ENCODE assay signal across 27 cellular contexts in the genomic region with DNA sequence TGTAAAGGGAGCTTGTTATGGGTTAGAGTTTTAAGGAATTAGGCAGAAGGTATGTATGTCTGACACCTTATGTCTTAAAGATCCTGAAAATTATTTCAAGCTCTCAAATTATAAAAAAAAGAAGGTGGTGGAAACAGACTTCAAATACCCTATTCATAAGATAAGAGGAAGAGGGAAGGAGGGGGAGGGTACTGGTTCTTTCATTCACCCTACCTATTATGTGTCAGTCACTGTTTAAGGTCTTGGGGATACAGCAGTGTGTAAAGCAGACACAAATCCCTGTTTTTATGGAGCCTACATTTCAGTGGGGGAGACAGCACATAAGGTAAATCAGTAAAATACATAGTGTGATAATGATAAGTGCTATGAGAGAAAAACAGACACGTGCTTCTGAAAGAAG.
DNase-seq lines count a peak whose midpoint lies in the region; ATAC-seq and TF ChIP-seq lines count a peak whose summit lies in the region.
"Had no signal": no experiment of that assay in that cellular context is flagged by ENCODE, and none has a peak within 500 bp of the region (broad histone marks: within the 10 kb centered on the region; RNA-seq: fewer than 3 reads in every experiment).

No MANE protein-coding gene starts in this region.

- no peaks in the 10 kb centered on the region for H3K79me2 ChIP-seq in H9 (ENCODE audit: insufficient read depth, low read length)
- no peaks in the 10 kb centered on the region for H3K79me2 ChIP-seq in OCI-LY3 (ENCODE audit: low read length)
- peaks cover 86% of the 10 kb centered on the region for H3K79me2 ChIP-seq in neural progenitor cell (ENCODE audit: low read depth)

- no peaks in the 10 kb centered on the region for H3K79me1 ChIP-seq in H9 (ENCODE audit: insufficient read depth, low read depth, low read length, poor library complexity, severe bottlenecking)

- no peak overlapping the region for H3K9ac ChIP-seq in H9 (ENCODE audit: extremely low read depth, insufficient read length, low read length)
- peak overlapping the region; percentile 7; the same call in 1 of the 2 replicates for H3K9ac ChIP-seq in OCI-LY3 (ENCODE audit: low read length)
- H3K9ac ChIP-seq in iPS-15b (ENCODE audit: low read depth, low read length): no peak overlapping the region
- H3K9ac ChIP-seq in neural progenitor cell: no peak overlapping the region

- H3K4me3 Mint-ChIP-seq in H9 (peak overlapping the region; percentile 11 to 40; a peak in 2 of 5 replicates), neural progenitor cell (peak overlapping the region; percentile 8)
- H3K4me3 Mint-ChIP-seq in natural killer cell treated with Interleukin-12 subunit alpha and Interleukin-12 subunit beta and Interleukin-15 and Interleukin-18, amount 100 ng/mL, for 72 hours: no peak overlapping the region
- H3K4me3 Mint-ChIP-seq: CD14-positive monocyte; CD8-positive, alpha-beta memory T cell had no signal

- intact Hi-C loops in left colon (cut with DNase I, micrococcal nuclease): no loop called here

- peak overlapping the region; percentile 32 to 98 (median 82); a peak in 6 of 7 replicates for H3K27ac Mint-ChIP-seq in H9
- H3K27ac Mint-ChIP-seq in neural progenitor cell: peak overlapping the region; percentile 36
- no peak overlapping the region for H3K27ac Mint-ChIP-seq in natural killer cell treated with Interleukin-12 subunit alpha and Interleukin-12 subunit beta and Interleukin-15 and Interleukin-18, amount 100 ng/mL, for 72 hours
- H3K27ac Mint-ChIP-seq: CD8-positive, alpha-beta memory T cell had no signal

- no peak overlapping the region for H2BK20ac ChIP-seq in H9 (ENCODE audit: low read depth, low read length, poor library complexity, severe bottlenecking)

- H3K18ac ChIP-seq in H9 (ENCODE audit: insufficient read length, low read depth, low read length): no peak overlapping the region

- DNase-seq in H9 (no peak), neural progenitor cell (ENCODE audit: low spot score) (peak; percentile 38), left colon (no peak), NCI-H2107 (lab: John Stamatoyannopoulos, UW) (no peak)
- no peak for DNase-seq in natural killer cell treated with Interleukin-12 subunit alpha and Interleukin-12 subunit beta and Interleukin-15 and Interleukin-18, amount 100 ng/mL, for 72 hours (ENCODE audit: low spot score)
- DNase-seq: BE2C; CD8-positive, alpha-beta memory T cell; DMS79 treated with DMSO at 0.1 percent for 48 hours; GF-D8; MV-4-11; NCI-H1105; NCI-H146; NCI-H1930; NCI-H446; NCI-H524 treated with DMSO at 0.1 percent for 48 hours; NCI-H774; Right ventricle myocardium superior; RPMI8226 had no signal

- H3K23ac ChIP-seq in H9 (ENCODE audit: insufficient read length, low read depth, low read length): no peak overlapping the region

- H3K9me3 Mint-ChIP-seq in H9 (no peaks in the 10 kb centered on the region), neural progenitor cell (no peaks in the 10 kb centered on the region)
- no peaks in the 10 kb centered on the region for H3K9me3 Mint-ChIP-seq in natural killer cell treated with Interleukin-12 subunit alpha and Interleukin-12 subunit beta and Interleukin-15 and Interleukin-18, amount 100 ng/mL, for 72 hours
- H3K9me3 Mint-ChIP-seq: CD8-positive, alpha-beta memory T cell had no signal

- H4K20me1 ChIP-seq in H9 (ENCODE audit: control insufficient read depth, insufficient read depth, insufficient read length) (no peaks in the 10 kb centered on the region), OCI-LY3 (ENCODE audit: insufficient read depth, low read length) (no peaks in the 10 kb centered on the region), neural progenitor cell (ENCODE audit: low read depth) (peaks cover 3% of the 10 kb centered on the region)

- TF ChIP-seq CTCF in H9 (conservative IDR thresholded peaks at IDR 0.05) (no peak), OCI-LY3 (IDR thresholded peaks at IDR 0.05; ENCODE audit: low read depth, low read length) (no peak), neural progenitor cell (IDR thresholded peaks at IDR 0.05) (no peak)

- H3K4ac ChIP-seq in H9 (ENCODE audit: low read depth, low read length): no peak overlapping the region

- WGBS in H9 (ENCODE audit: extremely low coverage, insufficient read length, low lambda C conversion rate): no CpG with 5 or more reads among the region's 1 CpG

- peaks cover 59% of the 10 kb centered on the region for H3F3A ChIP-seq in neural progenitor cell (ENCODE audit: low read depth)

- no peak overlapping the region for H2BK12ac ChIP-seq in H9 (ENCODE audit: insufficient read length, low read depth, low read length)

- H3K4me1 Mint-ChIP-seq in H9 (peaks cover 69% of the 10 kb centered on the region in 2 experiments), neural progenitor cell (peaks cover 35% of the 10 kb centered on the region)
- no peaks in the 10 kb centered on the region for H3K4me1 Mint-ChIP-seq in natural killer cell treated with Interleukin-12 subunit alpha and Interleukin-12 subunit beta and Interleukin-15 and Interleukin-18, amount 100 ng/mL, for 72 hours (ENCODE audit: low read depth in 2 of 2)
- H3K4me1 Mint-ChIP-seq: CD14-positive monocyte; CD8-positive, alpha-beta memory T cell had no signal

- no peak overlapping the region for H3K56ac ChIP-seq in H9 (ENCODE audit: insufficient read length, low read depth, low read length)

- no peak overlapping the region for H2BK120ac ChIP-seq in H9 (ENCODE audit: low read depth, low read length, poor library complexity, severe bottlenecking)

- no peak overlapping the region for H2AK5ac ChIP-seq in H9 (ENCODE audit: insufficient read length, low read length)

- H2AFZ ChIP-seq in H9 (ENCODE audit: low read length) (no peak overlapping the region), OCI-LY3 (ENCODE audit: low read depth, low read length) (no peak overlapping the region), neural progenitor cell (replicated peaks) (no peak overlapping the region)
- H2AFZ ChIP-seq: PC-9 had no signal

- H3K27me3 ChIP-seq in H9 (ENCODE audit: insufficient read depth, low read length) (no peaks in the 10 kb centered on the region), OCI-LY3 (ENCODE audit: low read depth, low read length) (peaks cover 7% of the 10 kb centered on the region; the same call in 1 of the 2 replicates), iPS-15b (ENCODE audit: control insufficient read depth, insufficient read depth, low read length) (no peaks in the 10 kb centered on the region), neural progenitor cell (no peaks in the 10 kb centered on the region)
- H3K27me3 ChIP-seq: BE2C, SJSA1 had no signal

- H3T11ph ChIP-seq in H9 (ENCODE audit: low read length): no peak overlapping the region

- no peak overlapping the region for H4K91ac ChIP-seq in H9 (ENCODE audit: insufficient read length, low read depth, low read length)

- no peaks in the 10 kb centered on the region for H3K36me3 ChIP-seq in OCI-LY3 (replicated peaks; ENCODE audit: low read depth, low read length)
- H3K36me3 ChIP-seq in iPS-15b (ENCODE audit: control insufficient read depth, insufficient read depth, low read length): no peaks in the 10 kb centered on the region
- no peaks in the 10 kb centered on the region for H3K36me3 ChIP-seq in neural progenitor cell
- H3K36me3 ChIP-seq: BE2C, SJSA1 had no signal

- peaks cover 0 to 6% (median 6%) of the 10 kb centered on the region in 3 experiments; a peak in 3 of 7 replicates for H3K36me3 Mint-ChIP-seq in H9 (ENCODE audit: insufficient read depth in 1 of 3, low read depth in 3 of 3)
- peaks cover 17% of the 10 kb centered on the region for H3K36me3 Mint-ChIP-seq in neural progenitor cell
- H3K36me3 Mint-ChIP-seq in natural killer cell treated with Interleukin-12 subunit alpha and Interleukin-12 subunit beta and Interleukin-15 and Interleukin-18, amount 100 ng/mL, for 72 hours: no peaks in the 10 kb centered on the region
- H3K36me3 Mint-ChIP-seq: CD14-positive monocyte; CD8-positive, alpha-beta memory T cell had no signal

- no peaks in the 10 kb centered on the region for H3K23me2 ChIP-seq in H9 (ENCODE audit: insufficient read length, low read depth, low read length, poor library complexity, severe bottlenecking)

- no peak for ATAC-seq in left colon
- ATAC-seq in HG03354 (IDR thresholded peaks at IDR 0.05; ENCODE audit: poor library complexity, severe bottlenecking, unreplicated experiment): no peak
- ATAC-seq in natural killer cell treated with Interleukin-12 subunit alpha and Interleukin-12 subunit beta and Interleukin-15 and Interleukin-18, amount 100 ng/mL, for 72 hours: no peak
- ATAC-seq: HCT116, K562 had no signal

- H2BK15ac ChIP-seq in H9 (ENCODE audit: low read depth, low read length): no peak overlapping the region

- H3K27me3 Mint-ChIP-seq in H9 (ENCODE audit: low read depth) (no peaks in the 10 kb centered on the region), neural progenitor cell (ENCODE audit: insufficient read depth, low read depth) (peaks cover under 1% of the 10 kb centered on the region)
- H3K27me3 Mint-ChIP-seq in natural killer cell treated with Interleukin-12 subunit alpha and Interleukin-12 subunit beta and Interleukin-15 and Interleukin-18, amount 100 ng/mL, for 72 hours: peaks cover 6 to 11% of the 10 kb centered on the region in 2 donors

- H3K4me3 ChIP-seq in OCI-LY3 (ENCODE audit: low read length) (peak overlapping the region; percentile 41; the same call in 1 of the 2 replicates), iPS-15b (ENCODE audit: low read depth, low read length) (peak overlapping the region; percentile 10), neural progenitor cell (peak overlapping the region; percentile 34)
- H3K4me3 ChIP-seq: K562, PC-9, SJSA1 had no signal

- no peak overlapping the region for H3K27ac ChIP-seq in H9 (ENCODE audit: insufficient read length, low read depth, low read length)
- H3K27ac ChIP-seq in OCI-LY3 (ENCODE audit: low read length): no peak overlapping the region; the same call in 1 of the 2 replicates
- H3K27ac ChIP-seq in neural progenitor cell: peak overlapping the region; percentile 99
- H3K27ac ChIP-seq: HL-60, PC-9, SJSA1 had no signal

- H3K4me1 ChIP-seq in H9 (ENCODE audit: insufficient read depth, low read length): peaks cover 8% of the 10 kb centered on the region; the same call in 1 of the 2 replicates
- peaks cover 22% of the 10 kb centered on the region for H3K4me1 ChIP-seq in OCI-LY3 (ENCODE audit: low read length)
- H3K4me1 ChIP-seq in iPS-15b (ENCODE audit: control insufficient read depth, insufficient read depth, low read length): peaks cover 28% of the 10 kb centered on the region
- H3K4me1 ChIP-seq in neural progenitor cell: peaks cover 76% of the 10 kb centered on the region
- H3K4me1 ChIP-seq: BE2C, SJSA1 had no signal

- no peak overlapping the region for H3K4me2 ChIP-seq in H9 (ENCODE audit: insufficient read depth, insufficient read length, low read length)
- peak overlapping the region; percentile 62 for H3K4me2 ChIP-seq in OCI-LY3 (ENCODE audit: low read length)
- peak overlapping the region; percentile 72 for H3K4me2 ChIP-seq in neural progenitor cell
- H3K4me2 ChIP-seq: PC-9 had no signal

- no peak overlapping the region for H4K8ac ChIP-seq in H9 (replicated peaks; ENCODE audit: insufficient read length, low read depth, low read length)

- H2BK5ac ChIP-seq in H9 (ENCODE audit: insufficient read length, low read length): no peak overlapping the region

- H3K9me3 ChIP-seq in H9 (ENCODE audit: control insufficient read depth, low read depth, low read length): no peaks in the 10 kb centered on the region
- H3K9me3 ChIP-seq in OCI-LY3 (ENCODE audit: insufficient read depth, low read length): no peaks in the 10 kb centered on the region
- H3K9me3 ChIP-seq in iPS-15b (ENCODE audit: control insufficient read depth, insufficient read depth, low read length): no peaks in the 10 kb centered on the region
- no peaks in the 10 kb centered on the region for H3K9me3 ChIP-seq in neural progenitor cell (ENCODE audit: low read depth)
- H3K9me3 ChIP-seq: BE2C, SJSA1 had no signal

- H3K14ac ChIP-seq in H9 (ENCODE audit: insufficient read depth, low read length): no peak overlapping the region

- H4K5ac ChIP-seq in H9 (ENCODE audit: insufficient read length, low read depth, low read length): no peak overlapping the region

Comparison
In these comparisons a context has a peak if more than half of its experiments do, and no peak if none do; other contexts are left out.
1. H3K27ac Mint-ChIP-seq: peak in H9 (3 of 3) and neural progenitor cell (single experiment); none in natural killer cell treated with Interleukin-12 subunit alpha and Interleukin-12 subunit beta and Interleukin-15 and Interleukin-18, amount 100 ng/mL, for 72 hours (0 of 2).
2. Peak in every context shown above with its lines, with median percentiles within 50 percentile points of each other: H3K4me3 ChIP-seq.